In the genomic region with DNA sequence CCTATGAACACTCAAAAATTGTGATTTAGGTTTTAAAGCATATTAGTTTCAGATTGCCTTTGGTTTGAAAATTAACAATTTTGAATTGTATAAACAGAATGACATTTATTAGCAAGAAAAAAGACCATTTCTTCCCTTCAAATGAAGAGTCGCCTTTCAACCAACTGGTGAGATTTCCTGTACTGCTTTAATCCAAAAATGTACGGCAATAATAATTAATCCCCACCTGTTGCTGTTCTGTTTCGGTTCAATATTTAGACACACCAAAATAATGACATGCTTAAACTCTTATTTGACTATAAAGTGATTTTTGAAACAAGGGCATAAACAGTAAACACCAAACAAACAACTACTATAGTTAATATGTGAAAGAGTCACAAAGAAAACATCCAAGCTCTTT, we compare ENCODE assay signal across 1 cellular context.
TF ChIP-seq lines count a peak whose summit lies in the region.

No MANE protein-coding gene starts in this region.

TF ChIP-seq in K562, 482 proteins besides CTCF, POLR2A, EP300 and RAD21 (continued from another document):
- TF ChIP-seq, protein P1, sequence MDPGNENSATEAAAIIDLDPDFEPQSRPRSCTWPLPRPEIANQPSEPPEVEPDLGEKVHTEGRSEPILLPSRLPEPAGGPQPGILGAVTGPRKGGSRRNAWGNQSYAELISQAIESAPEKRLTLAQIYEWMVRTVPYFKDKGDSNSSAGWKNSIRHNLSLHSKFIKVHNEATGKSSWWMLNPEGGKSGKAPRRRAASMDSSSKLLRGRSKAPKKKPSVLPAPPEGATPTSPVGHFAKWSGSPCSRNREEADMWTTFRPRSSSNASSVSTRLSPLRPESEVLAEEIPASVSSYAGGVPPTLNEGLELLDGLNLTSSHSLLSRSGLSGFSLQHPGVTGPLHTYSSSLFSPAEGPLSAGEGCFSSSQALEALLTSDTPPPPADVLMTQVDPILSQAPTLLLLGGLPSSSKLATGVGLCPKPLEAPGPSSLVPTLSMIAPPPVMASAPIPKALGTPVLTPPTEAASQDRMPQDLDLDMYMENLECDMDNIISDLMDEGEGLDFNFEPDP (CRISPR knock-in tag; IDR thresholded peaks at IDR 0.05), result no peak
- TF ChIP-seq FUS (optimal IDR thresholded peaks at IDR 0.05; ENCODE audit: low read depth, low read length) (no peak), POLR3G (IDR thresholded peaks at IDR 0.05; ENCODE audit: extremely low read depth, insufficient read length, insufficient replicate concordance) (no peak)
